Comparison of ENCODE assay signal across 31 cellular contexts in the genomic region with DNA sequence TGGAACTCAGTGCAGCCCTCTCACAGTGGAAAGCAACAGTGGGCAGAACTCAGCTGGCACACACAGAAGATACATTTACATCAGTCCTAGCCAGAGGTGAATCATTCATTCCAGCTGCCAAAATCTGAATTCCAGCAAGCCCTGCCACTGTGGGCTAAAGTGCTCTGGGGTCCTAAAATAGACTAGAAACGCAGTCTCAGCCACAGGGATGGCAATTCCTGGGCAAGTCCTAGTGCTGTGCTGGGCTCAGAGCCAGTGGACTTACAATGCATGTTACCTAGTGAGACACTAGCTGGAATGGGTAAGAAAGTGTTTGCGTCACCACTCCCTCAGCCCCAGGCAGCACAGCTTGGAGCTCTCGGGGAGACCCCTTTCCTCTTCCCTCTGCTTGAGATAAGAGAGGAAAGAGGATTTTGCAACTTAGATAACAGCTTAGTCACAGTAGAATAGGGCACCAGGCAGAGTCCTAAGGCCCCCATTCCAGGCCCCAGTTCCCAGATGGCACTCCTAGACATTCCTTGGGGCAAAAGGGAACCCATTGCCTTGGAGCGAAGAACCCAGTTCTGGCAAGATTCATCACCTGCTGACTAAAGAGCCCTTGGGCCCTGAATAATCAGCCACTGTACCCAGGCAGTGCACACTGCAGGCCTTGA.
"Had no signal": no experiment of that assay in that cellular context is flagged by ENCODE, and none has a peak within 500 bp of the region (broad histone marks: within the 10 kb centered on the region; RNA-seq: fewer than 3 reads in every experiment).

No MANE protein-coding gene starts in this region.

- H3K4me2 ChIP-seq: smooth muscle cell had no signal

- H3K4me1 ChIP-seq: adrenal gland, body of pancreas, gastroesophageal sphincter, pancreas, suprapubic skin, tibial nerve had no signal

- H3K4me3 ChIP-seq: adrenal gland, body of pancreas, cardiac muscle cell, coronary artery, dorsolateral prefrontal cortex, gastroesophageal sphincter, lung, pancreas, smooth muscle cell, suprapubic skin, tibial nerve had no signal

- ATAC-seq: activated CD4-positive, CD25-positive, alpha-beta regulatory T cell treated with anti-CD3 and anti-CD28 coated beads, Interleukin-2, amount 50 U/mL, for 24 hours; body of pancreas; gastroesophageal sphincter; left lobe of liver; pancreas; sciatic nerve; T-helper 17 cell had no signal

- H3K9me3 Mint-ChIP-seq: nephron progenitor cell had no signal

- H3K36me3 Mint-ChIP-seq: activated CD4-positive, alpha-beta memory T cell treated with anti-CD3 and anti-CD28 coated beads for 36 hours; activated naive CD8-positive, alpha-beta T cell treated with anti-CD3 and anti-CD28 coated beads for 36 hours; naive B cell had no signal

- H3K27me3 ChIP-seq: adrenal gland, body of pancreas, cardiac muscle cell, gastroesophageal sphincter, pancreas, suprapubic skin, tibial nerve had no signal

- H3K4me1 Mint-ChIP-seq: activated naive CD8-positive, alpha-beta T cell treated with anti-CD3 and anti-CD28 coated beads for 36 hours; naive B cell; nephron progenitor cell; T-helper 17 cell had no signal

- H3K4me3 Mint-ChIP-seq: activated CD4-positive, alpha-beta memory T cell treated with anti-CD3 and anti-CD28 coated beads for 36 hours; activated naive CD4-positive, alpha-beta T cell treated with anti-CD3 and anti-CD28 coated beads for 36 hours; activated naive CD8-positive, alpha-beta T cell treated with anti-CD3 and anti-CD28 coated beads for 36 hours; activated T-helper 1 cell treated with anti-CD3 and anti-CD28 coated beads, Interleukin-12 subunit alpha, Interleukin-12 subunit beta, Interleukin-2, Interleukin-4 antibody, amounts not matched to agents 30 ng/mL and 10 ng/mL and 1 ng/mL, durations not matched to agents 14 hours and 24 hours and 36 hours; naive B cell; nephron progenitor cell; T-helper 17 cell had no signal

- H3K27me3 Mint-ChIP-seq: activated CD4-positive, alpha-beta memory T cell treated with anti-CD3 and anti-CD28 coated beads for 36 hours; activated naive CD8-positive, alpha-beta T cell treated with anti-CD3 and anti-CD28 coated beads for 36 hours; naive B cell; T-helper 17 cell had no signal

- H3K9me3 ChIP-seq: adrenal gland, body of pancreas, gastroesophageal sphincter, pancreas had no signal

- DNase-seq: activated CD4-positive, alpha-beta memory T cell treated with anti-CD3 and anti-CD28 coated beads for 36 hours; activated CD4-positive, alpha-beta T cell treated with anti-CD3 and anti-CD28 coated beads for 48 hours; activated CD8-positive, alpha-beta memory T cell treated with anti-CD3 and anti-CD28 coated beads, Interleukin-2, amount 50 U/mL, for 4 hours; activated effector memory CD4-positive, alpha-beta T cell treated with anti-CD3 and anti-CD28 coated beads, Interleukin-2, amount 50 U/mL, for 16 hours; activated naive CD4-positive, alpha-beta T cell treated with anti-CD3 and anti-CD28 coated beads for 36 hours; activated naive CD8-positive, alpha-beta T cell treated with anti-CD3 and anti-CD28 coated beads for 36 hours; activated T-cell treated with anti-CD3 and anti-CD28 coated beads, Interleukin-2, amount 50 U/mL, for 1 hour; adrenal gland; body of pancreas; dorsolateral prefrontal cortex; effector memory CD4-positive, alpha-beta T cell; erythroblast; naive B cell; nephron progenitor cell; nucleus accumbens; stimulated activated naive CD4-positive, alpha-beta T cell; T-helper 17 cell; T1000; WERI-Rb-1 had no signal

- H3K27ac ChIP-seq: adrenal gland, body of pancreas, cardiac muscle cell, coronary artery, dorsolateral prefrontal cortex, gastroesophageal sphincter, pancreas, suprapubic skin, tibial nerve, WERI-Rb-1 had no signal

- H3K36me3 ChIP-seq: adrenal gland, cardiac muscle cell, gastroesophageal sphincter, pancreas, suprapubic skin, tibial nerve, WERI-Rb-1 had no signal

- H3K27ac Mint-ChIP-seq: activated CD4-positive, alpha-beta memory T cell treated with anti-CD3 and anti-CD28 coated beads for 36 hours; activated naive CD4-positive, alpha-beta T cell treated with anti-CD3 and anti-CD28 coated beads for 36 hours; activated naive CD8-positive, alpha-beta T cell treated with anti-CD3 and anti-CD28 coated beads for 36 hours; activated T-helper 1 cell treated with anti-CD3 and anti-CD28 coated beads, Interleukin-12 subunit alpha, Interleukin-12 subunit beta, Interleukin-2, Interleukin-4 antibody, amounts not matched to agents 30 ng/mL and 10 ng/mL and 1 ng/mL, durations not matched to agents 14 hours and 24 hours and 36 hours; naive B cell; nephron progenitor cell; T-helper 17 cell had no signal
